In the genomic region with DNA sequence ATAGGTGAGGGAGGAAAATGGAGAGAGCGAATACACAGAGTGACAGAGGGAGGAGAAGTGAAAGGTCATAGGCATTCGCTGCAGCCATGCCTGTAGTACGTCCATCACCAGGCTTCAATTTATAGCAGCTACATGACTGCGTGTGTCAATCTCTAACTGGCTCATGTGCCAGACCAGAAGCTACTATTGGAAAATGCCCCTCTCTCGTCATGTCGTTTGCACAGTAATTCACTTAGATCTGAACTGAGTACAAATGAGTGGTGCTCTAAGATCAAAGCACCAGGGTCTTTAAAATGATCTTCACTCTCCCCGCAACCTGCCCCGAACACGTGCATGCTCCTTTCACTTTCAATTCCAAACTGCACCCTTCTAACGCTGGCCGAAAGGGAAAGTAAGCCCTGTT, we compare ENCODE assay signal across 10 cellular contexts. TPM values are rescaled to one million over a fixed set of nuclear protein-coding genes. Genes with fewer than 3 reads are reported as not detected.
A peak's percentile ranks its signal among the peaks of the same experiment; 100 is the strongest.
DNase-seq lines count a peak whose midpoint lies in the region; ATAC-seq and TF ChIP-seq lines count a peak whose summit lies in the region.
"Had no signal": no experiment of that assay in that cellular context is flagged by ENCODE, and none has a peak within 500 bp of the region (broad histone marks: within the 10 kb centered on the region; RNA-seq: fewer than 3 reads in every experiment).

No MANE protein-coding gene starts in this region.

- H3K4me3 ChIP-seq in cardiac muscle cell (no peak overlapping the region), transverse colon (peak overlapping the region in 3 of 4 donors; percentile 0 to 32 (median 22))

- H3K36me3 ChIP-seq in cardiac muscle cell (no peaks in the 10 kb centered on the region), transverse colon (no peaks in the 10 kb centered on the region)
- H3K36me3 ChIP-seq: gastrocnemius medialis had no signal

- peak overlapping the region; percentile 35 for H3K27ac ChIP-seq in cardiac muscle cell
- peak overlapping the region in 1 of 4 donors; percentile 8 for H3K27ac ChIP-seq in transverse colon

- H3K27me3 Mint-ChIP-seq in memory B cell = peaks cover 2% of the 10 kb centered on the region

- H3K27me3 ChIP-seq in cardiac muscle cell (no peaks in the 10 kb centered on the region), transverse colon (no peaks in the 10 kb centered on the region)
- H3K27me3 ChIP-seq: gastrocnemius medialis had no signal

- intact Hi-C loops in left cardiac atrium (cut with DNase I) (no loop called here), transverse colon (cut with DNase I; ENCODE audit: low total_unique reads) (no loop called here)

- in situ Hi-C loops in transverse colon (cut with MboI; ENCODE audit: low pct_ligation_motif_present in 1 of 4, low pct_unique_long_range_greater_than_20kb in 1 of 4, low sequenced_read_pairs in 3 of 4) = no loop called here
- in situ Hi-C loops in KBM-7 (cut with MboI; ENCODE audit: low pct_unique_long_range_greater_than_20kb, low sequenced_read_pairs) = no loop called here

- H3K4me1 ChIP-seq in cardiac muscle cell (ENCODE audit: low read depth) (peaks cover 5% of the 10 kb centered on the region), transverse colon (peaks cover 0 to 7% (median 0%) of the 10 kb centered on the region in 4 donors)

- DNase-seq in cardiac muscle cell (ENCODE audit: low read depth in 1 of 2, low spot score in 1 of 2) (no peak), left cardiac atrium (no peak), memory B cell (ENCODE audit: low spot score in 2 of 2) (no peak), transverse colon (no peak), HuH-7 (ENCODE audit: low spot score) (no peak), KBM-7 (no peak)
- DNase-seq in activated T-helper 9 cell treated with anti-CD3 and anti-CD28 coated beads, Interleukin-2, amount 50 U/mL, for 16 hours (ENCODE audit: low read depth) = peak; percentile 9
- DNase-seq: gastrocnemius medialis, nucleus accumbens had no signal

- peaks cover 5% of the 10 kb centered on the region for H3K36me3 Mint-ChIP-seq in memory B cell

- no peak for ATAC-seq in left cardiac atrium
- ATAC-seq in memory B cell (ENCODE audit: low read depth) = no peak
- no peak for ATAC-seq in GM21825 (IDR thresholded peaks at IDR 0.05; ENCODE audit: unreplicated experiment)
- ATAC-seq: gastrocnemius medialis had no signal

- peak overlapping the region; percentile 9 for H3K27ac Mint-ChIP-seq in memory B cell

- H3K9me3 ChIP-seq in cardiac muscle cell (ENCODE audit: low read depth) = no peaks in the 10 kb centered on the region
- H3K9me3 ChIP-seq in transverse colon = peaks cover 12 to 13% of the 10 kb centered on the region in 2 donors

- peaks cover 17% of the 10 kb centered on the region for H3K9me3 Mint-ChIP-seq in memory B cell

- peaks cover 3% of the 10 kb centered on the region for H3K4me1 Mint-ChIP-seq in memory B cell

- H3K4me3 Mint-ChIP-seq in memory B cell = peak overlapping the region; percentile 72

- TF ChIP-seq EP300 in transverse colon (IDR thresholded peaks at IDR 0.05; ENCODE audit: low read depth) = no peak

- TF ChIP-seq CTCF in cardiac muscle cell (IDR thresholded peaks at IDR 0.05; ENCODE audit: low read depth, low read length) = no peak
- TF ChIP-seq CTCF in transverse colon (IDR thresholded peaks at IDR 0.05) = no peak

- WGBS in transverse colon (ENCODE audit: low coverage in 1 of 2), 2 donors = 53 to 77% methylated on average over 11 of the region's 11 CpGs

- TF ChIP-seq POLR2A in transverse colon (IDR thresholded peaks at IDR 0.05) = no peak

RNA-seq across cellular contexts. Expression of gene ADCY9, which starts 51.3 kb away (rescaled TPM):
- 15.1 and 28.4 TPM in 2 replicates for total RNA-seq in cardiac muscle cell
- polyA plus RNA-seq in cardiac muscle cell = 7.1 and 14.9 TPM in 2 replicates
- total RNA-seq in left cardiac atrium = 10 to 100 TPM; 22.6 to 25.9 TPM
- 10 to 100 TPM; 33.7 to 46.0 (median 37.2) TPM for total RNA-seq in transverse colon
